Comparison of ENCODE assay signal across 38 cellular contexts in genomic region chr2:118502106-118502505, GRCh38.
"Had no signal": no experiment of that assay in that cellular context is flagged by ENCODE, and none has a peak within 500 bp of the region (broad histone marks: within the 10 kb centered on the region; RNA-seq: fewer than 3 reads in every experiment).

No MANE protein-coding gene starts in this region.

- ATAC-seq: activated naive CD4-positive, alpha-beta T cell treated with anti-CD3 and anti-CD28 coated beads, Interleukin-2, amount 50 U/mL, for 72 hours; activated naive CD8-positive, alpha-beta T cell treated with anti-CD3 and anti-CD28 coated beads, Interleukin-2, amount 50 U/mL, for 24 hours; activated T-cell treated with anti-CD3 and anti-CD28 coated beads, Interleukin-2, amount 50 U/mL, for 4 hours; activated T-cell treated with anti-CD3 and anti-CD28 coated beads, Interleukin-2, amount 50 U/mL, for 72 hours; activated T-helper 17 cell treated with anti-CD3 and anti-CD28 coated beads, Interleukin-2, amount 50 U/mL, for 72 hours; body of pancreas had no signal

- H3K27me3 ChIP-seq: ascending aorta, body of pancreas, brain microvascular endothelial cell, cardiac muscle cell had no signal

- H3K9me3 Mint-ChIP-seq: activated naive CD4-positive, alpha-beta T cell treated with anti-CD3 and anti-CD28 coated beads for 36 hours; activated naive CD4-positive, alpha-beta T cell treated with anti-CD3 and anti-CD28 coated beads, Interleukin-2, amount 10 ng/mL, durations not matched to agents 7 days and 5 days; activated naive CD4-positive, alpha-beta T cell treated with anti-CD3 and anti-CD28 coated beads, Interleukin-2, amount 50 U/mL, for 24 hours; activated naive CD8-positive, alpha-beta T cell treated with anti-CD3 and anti-CD28 coated beads for 36 hours; activated naive CD8-positive, alpha-beta T cell treated with anti-CD3 and anti-CD28 coated beads, Interleukin-2, amount 10 ng/mL, durations not matched to agents 7 days and 5 days; activated naive CD8-positive, alpha-beta T cell treated with anti-CD3 and anti-CD28 coated beads, Interleukin-2, amount 50 U/mL, for 24 hours; activated T-cell treated with anti-CD3 and anti-CD28 coated beads, Interleukin-2, amount 50 U/mL, for 24 hours; activated T-cell treated with anti-CD3 and anti-CD28 coated beads, Interleukin-2, amount 50 U/mL, for 4 hours; activated T-cell treated with anti-CD3 and anti-CD28 coated beads, Interleukin-2, amount 50 U/mL, for 72 hours; activated T-helper 1 cell treated with anti-CD3 and anti-CD28 coated beads, Interleukin-12 subunit alpha, Interleukin-12 subunit beta, Interleukin-2, Interleukin-4 antibody, amounts not matched to agents 30 ng/mL and 10 ng/mL and 1 ng/mL, durations not matched to agents 14 hours and 24 hours and 36 hours; activated T-helper 17 cell treated with anti-CD3 and anti-CD28 coated beads, Interleukin-2, amount 50 U/mL, for 72 hours; activated T-helper 2 cell treated with anti-CD3 and anti-CD28 coated beads, Interferon-gamma antibody, Interleukin-2, Interleukin-4, amounts not matched to agents 10 μg/mL and 5 μg/mL and 100 μg/mL, durations not matched to agents 14 hours and 24 hours and 36 hours; brain had no signal

- H3K4me3 Mint-ChIP-seq: activated naive CD4-positive, alpha-beta T cell treated with anti-CD3 and anti-CD28 coated beads for 36 hours; activated naive CD4-positive, alpha-beta T cell treated with anti-CD3 and anti-CD28 coated beads, Interleukin-2, amount 10 ng/mL, durations not matched to agents 7 days and 5 days; activated naive CD4-positive, alpha-beta T cell treated with anti-CD3 and anti-CD28 coated beads, Interleukin-2, amount 50 U/mL, for 24 hours; activated naive CD8-positive, alpha-beta T cell; activated naive CD8-positive, alpha-beta T cell treated with anti-CD3 and anti-CD28 coated beads for 36 hours; activated naive CD8-positive, alpha-beta T cell treated with anti-CD3 and anti-CD28 coated beads, Interleukin-2, amount 10 ng/mL, durations not matched to agents 7 days and 5 days; activated naive CD8-positive, alpha-beta T cell treated with anti-CD3 and anti-CD28 coated beads, Interleukin-2, amount 50 U/mL, for 24 hours; activated T-cell treated with anti-CD3 and anti-CD28 coated beads, Interleukin-2, amount 50 U/mL, for 24 hours; activated T-cell treated with anti-CD3 and anti-CD28 coated beads, Interleukin-2, amount 50 U/mL, for 4 hours; activated T-cell treated with anti-CD3 and anti-CD28 coated beads, Interleukin-2, amount 50 U/mL, for 72 hours; activated T-helper 1 cell treated with anti-CD3 and anti-CD28 coated beads, Interleukin-12 subunit alpha, Interleukin-12 subunit beta, Interleukin-2, Interleukin-4 antibody, amounts not matched to agents 30 ng/mL and 10 ng/mL and 1 ng/mL, durations not matched to agents 14 hours and 24 hours and 36 hours; activated T-helper 17 cell treated with anti-CD3 and anti-CD28 coated beads, Interleukin-2, amount 50 U/mL, for 72 hours; brain; central memory CD8-positive, alpha-beta T cell had no signal

- H3K4me1 ChIP-seq: adrenal gland, ascending aorta, body of pancreas, breast epithelium had no signal

- H3K27me3 Mint-ChIP-seq: activated naive CD4-positive, alpha-beta T cell treated with anti-CD3 and anti-CD28 coated beads, Interleukin-2, amount 10 ng/mL, durations not matched to agents 7 days and 5 days; activated naive CD8-positive, alpha-beta T cell treated with anti-CD3 and anti-CD28 coated beads, Interleukin-2, amount 10 ng/mL, durations not matched to agents 7 days and 5 days had no signal

- DNase-seq: activated effector memory CD4-positive, alpha-beta T cell treated with anti-CD3 and anti-CD28 coated beads, Interleukin-2, amount 50 U/mL, for 16 hours; activated effector memory CD4-positive, alpha-beta T cell treated with Interleukin-2 at 50 U/mL for 16 hours; activated gamma-delta T cell; activated gamma-delta T cell treated with Interleukin-2 at 50 U/mL for 16 hours; activated naive CD4-positive, alpha-beta T cell; activated naive CD4-positive, alpha-beta T cell treated with anti-CD3 and anti-CD28 coated beads for 36 hours; activated naive CD4-positive, alpha-beta T cell treated with anti-CD3 and anti-CD28 coated beads, Interleukin-2, amount 10 ng/mL, durations not matched to agents 7 days and 5 days; activated naive CD4-positive, alpha-beta T cell treated with Interleukin-2 at 50 U/mL for 16 hours; activated naive CD8-positive, alpha-beta T cell treated with anti-CD3 and anti-CD28 coated beads for 36 hours; activated naive CD8-positive, alpha-beta T cell treated with anti-CD3 and anti-CD28 coated beads, Interleukin-2, amount 10 ng/mL, durations not matched to agents 7 days and 5 days; activated naive CD8-positive, alpha-beta T cell treated with anti-CD3 and anti-CD28 coated beads, Interleukin-2, amount 50 U/mL, for 24 hours; activated T-cell treated with anti-CD3 and anti-CD28 coated beads for 4 hours; activated T-cell treated with anti-CD3 and anti-CD28 coated beads, Interleukin-2, amount 50 U/mL, for 1 hour; activated T-cell treated with anti-CD3 and anti-CD28 coated beads, Interleukin-2, amount 50 U/mL, for 24 hours; activated T-cell treated with anti-CD3 and anti-CD28 coated beads, Interleukin-2, amount 50 U/mL, for 4 hours; activated T-cell treated with anti-CD3 and anti-CD28 coated beads, Interleukin-2, amount 50 U/mL, for 48 hours; activated T-cell treated with anti-CD3 and anti-CD28 coated beads, Interleukin-2, amount 50 U/mL, for 72 hours; adrenal gland; amniotic stem cell; amygdala; anterior cingulate cortex; aorta; body of pancreas; brain microvascular endothelial cell; caudate nucleus; central memory CD4-positive, alpha-beta T cell; cerebellar nuclear complex had no signal

- H3K27ac ChIP-seq: adrenal gland, ascending aorta, body of pancreas, brain microvascular endothelial cell, breast epithelium, cardiac muscle cell had no signal

- H3K36me3 Mint-ChIP-seq: activated naive CD4-positive, alpha-beta T cell treated with anti-CD3 and anti-CD28 coated beads, Interleukin-2, amount 10 ng/mL, durations not matched to agents 7 days and 5 days; activated naive CD4-positive, alpha-beta T cell treated with anti-CD3 and anti-CD28 coated beads, Interleukin-2, amount 50 U/mL, for 24 hours; activated naive CD8-positive, alpha-beta T cell; activated naive CD8-positive, alpha-beta T cell treated with anti-CD3 and anti-CD28 coated beads for 36 hours; activated naive CD8-positive, alpha-beta T cell treated with anti-CD3 and anti-CD28 coated beads, Interleukin-2, amount 10 ng/mL, durations not matched to agents 7 days and 5 days; brain had no signal

- H3K36me3 ChIP-seq: adrenal gland, ascending aorta, brain microvascular endothelial cell, breast epithelium, cardiac muscle cell had no signal

- H3K9me3 ChIP-seq: adrenal gland, ascending aorta, body of pancreas, breast epithelium had no signal

- H3K4me1 Mint-ChIP-seq: activated naive CD4-positive, alpha-beta T cell treated with anti-CD3 and anti-CD28 coated beads, Interleukin-2, amount 10 ng/mL, durations not matched to agents 7 days and 5 days; activated naive CD4-positive, alpha-beta T cell treated with anti-CD3 and anti-CD28 coated beads, Interleukin-2, amount 50 U/mL, for 24 hours; activated naive CD8-positive, alpha-beta T cell treated with anti-CD3 and anti-CD28 coated beads for 36 hours; activated naive CD8-positive, alpha-beta T cell treated with anti-CD3 and anti-CD28 coated beads, Interleukin-2, amount 10 ng/mL, durations not matched to agents 7 days and 5 days; activated naive CD8-positive, alpha-beta T cell treated with anti-CD3 and anti-CD28 coated beads, Interleukin-2, amount 50 U/mL, for 24 hours; activated T-helper 17 cell treated with anti-CD3 and anti-CD28 coated beads, Interleukin-2, amount 50 U/mL, for 72 hours; brain; central memory CD8-positive, alpha-beta T cell had no signal

- H3K27ac Mint-ChIP-seq: activated naive CD4-positive, alpha-beta T cell treated with anti-CD3 and anti-CD28 coated beads for 36 hours; activated naive CD4-positive, alpha-beta T cell treated with anti-CD3 and anti-CD28 coated beads, Interleukin-2, amount 10 ng/mL, durations not matched to agents 7 days and 5 days; activated naive CD4-positive, alpha-beta T cell treated with anti-CD3 and anti-CD28 coated beads, Interleukin-2, amount 50 U/mL, for 24 hours; activated naive CD4-positive, alpha-beta T cell treated with anti-CD3 and anti-CD28 coated beads, Interleukin-2, amount 50 U/mL, for 72 hours; activated naive CD8-positive, alpha-beta T cell; activated naive CD8-positive, alpha-beta T cell treated with anti-CD3 and anti-CD28 coated beads for 36 hours; activated naive CD8-positive, alpha-beta T cell treated with anti-CD3 and anti-CD28 coated beads, Interleukin-2, amount 10 ng/mL, durations not matched to agents 7 days and 5 days; activated naive CD8-positive, alpha-beta T cell treated with anti-CD3 and anti-CD28 coated beads, Interleukin-2, amount 50 U/mL, for 24 hours; activated T-cell treated with anti-CD3 and anti-CD28 coated beads, Interleukin-2, amount 50 U/mL, for 24 hours; activated T-cell treated with anti-CD3 and anti-CD28 coated beads, Interleukin-2, amount 50 U/mL, for 72 hours; activated T-helper 1 cell treated with anti-CD3 and anti-CD28 coated beads, Interleukin-12 subunit alpha, Interleukin-12 subunit beta, Interleukin-2, Interleukin-4 antibody, amounts not matched to agents 30 ng/mL and 10 ng/mL and 1 ng/mL, durations not matched to agents 14 hours and 24 hours and 36 hours; activated T-helper 17 cell treated with anti-CD3 and anti-CD28 coated beads, Interleukin-2, amount 50 U/mL, for 72 hours; activated T-helper 2 cell treated with anti-CD3 and anti-CD28 coated beads, Interferon-gamma antibody, Interleukin-2, Interleukin-4, amounts not matched to agents 10 μg/mL and 5 μg/mL and 100 μg/mL, durations not matched to agents 14 hours and 24 hours and 36 hours; brain had no signal

- H3K4me3 ChIP-seq: adrenal gland, ascending aorta, body of pancreas, breast epithelium, cardiac muscle cell had no signal
